Comparison of ENCODE assay signal across 8 cellular contexts in the genomic region with DNA sequence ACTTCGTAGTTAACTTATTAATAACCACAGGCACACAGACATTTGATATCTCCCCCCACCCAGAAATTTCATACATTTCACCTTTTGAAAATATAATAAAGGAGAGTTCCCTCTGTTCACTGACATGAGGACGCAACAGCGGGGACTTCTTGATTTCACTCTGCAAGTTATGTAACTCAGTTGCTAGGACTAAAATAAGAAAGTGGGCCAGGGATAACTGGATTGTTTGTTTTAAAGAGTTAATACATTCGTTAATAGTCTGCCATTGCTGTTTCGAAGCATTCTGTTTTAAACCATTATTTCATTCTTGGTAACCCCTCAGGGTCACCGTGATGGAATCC. TPM values are rescaled to one million over a fixed set of nuclear protein-coding genes. Genes with fewer than 3 reads are reported as not detected.
A peak's percentile ranks its signal among the peaks of the same experiment; 100 is the strongest.
DNase-seq lines count a peak whose midpoint lies in the region; ATAC-seq, FAIRE-seq and TF ChIP-seq lines count a peak whose summit lies in the region.

No MANE protein-coding gene starts in this region.

- no peak for TF ChIP-seq POLR2A in HepG2 (IDR thresholded peaks at IDR 0.05; ENCODE audit: insufficient read depth in 1 of 2, low read depth in 2 of 2, low read length in 2 of 2)
- TF ChIP-seq POLR2A in upper lobe of left lung (IDR thresholded peaks at IDR 0.05) = no peak

- H3K9ac ChIP-seq in adipocyte (ENCODE audit: low read length) (peak overlapping the region; percentile 97), HepG2 (ENCODE audit: insufficient read depth, low read depth, low read length) (peak overlapping the region; percentile 76)

- TF ChIP-seq CTCF in HepG2 (CRISPR knock-in tag; IDR thresholded peaks at IDR 0.05) (no peak), upper lobe of left lung (IDR thresholded peaks at IDR 0.05) (no peak), D721Med (IDR thresholded peaks at IDR 0.05; ENCODE audit: insufficient read depth, missing control alignments) (no peak)

- H3K36me3 Mint-ChIP-seq in activated naive CD4-positive, alpha-beta T cell treated with anti-CD3 and anti-CD28 coated beads for 36 hours (ENCODE audit: low read depth) = peaks cover 4% of the 10 kb centered on the region

- 32% methylated on average over 6 of the region's 6 CpGs for WGBS in HepG2 (ENCODE audit: low lambda C conversion rate)
- 19 to 31% methylated on average over 6 of the region's 6 CpGs for WGBS in upper lobe of left lung, 2 donors

- H3K36me3 ChIP-seq in adipocyte (ENCODE audit: control insufficient read depth, insufficient read depth, low read length, severe bottlenecking) (no peaks in the 10 kb centered on the region), HepG2 (replicated peaks in 1 of 2; ENCODE audit: control insufficient read depth in 1 of 2, insufficient read depth in 2 of 2, low read length in 2 of 2) (peaks cover 1 to 3% of the 10 kb centered on the region in 2 experiments; a peak in 1 of 5 replicates), upper lobe of left lung (no peaks in the 10 kb centered on the region)

- no peaks in the 10 kb centered on the region for H3K27me3 Mint-ChIP-seq in activated naive CD4-positive, alpha-beta T cell treated with anti-CD3 and anti-CD28 coated beads for 36 hours (ENCODE audit: low read depth)

- no peak for TF ChIP-seq EP300 in HepG2 (IDR thresholded peaks at IDR 0.05; ENCODE audit: low read depth in 2 of 2, low read length in 2 of 2)
- TF ChIP-seq EP300 in HepG2 (CRISPR knock-in tag; IDR thresholded peaks at IDR 0.05; ENCODE audit: borderline replicate concordance) = no peak
- TF ChIP-seq EP300 in upper lobe of left lung (IDR thresholded peaks at IDR 0.05) = no peak

- no peak overlapping the region for H2AFZ ChIP-seq in HepG2 (ENCODE audit: low read length)

- H3K9me3 ChIP-seq in adipocyte (ENCODE audit: control insufficient read depth, low read length) (no peaks in the 10 kb centered on the region), HepG2 (ENCODE audit: low read length) (no peaks in the 10 kb centered on the region), upper lobe of left lung (no peaks in the 10 kb centered on the region)

- in situ Hi-C loops in HepG2 (cut with HindIII; ENCODE audit: extremely low pct_ligation_motif_present, low pct_unique_long_range_greater_than_20kb) = no loop called here

- H3K27me3 ChIP-seq in adipocyte (replicated peaks; ENCODE audit: control insufficient read depth, insufficient read depth, low read length) (no peaks in the 10 kb centered on the region), HepG2 (ENCODE audit: control insufficient read depth in 1 of 2, insufficient read depth in 2 of 2, low read length in 2 of 2) (no peaks in the 10 kb centered on the region; a peak in 1 of 5 replicates), upper lobe of left lung (no peaks in the 10 kb centered on the region)

- CTCF ChIA-PET in activated naive CD4-positive, alpha-beta T cell treated with anti-CD3 and anti-CD28 coated beads for 36 hours (lab: Charles Lee) = interaction anchor here (9.0 kb wide), 1 partner anchor 17 kb away, joined by 72 read pairs; no protein-coding TSS in a partner anchor
- CTCF ChIA-PET in HepG2 (lab: Yijun Ruan, JAX; ENCODE audit: low intra/inter-chr PET ratio, low total read pairs) = no interaction called here

- peaks cover 30% of the 10 kb centered on the region for H3K4me1 Mint-ChIP-seq in activated naive CD4-positive, alpha-beta T cell treated with anti-CD3 and anti-CD28 coated beads for 36 hours (ENCODE audit: low read depth)

- H4K20me1 ChIP-seq in HepG2 (ENCODE audit: insufficient read depth, low read length) = peaks cover 5% of the 10 kb centered on the region; the same call in 1 of the 2 replicates

- H3K27ac Mint-ChIP-seq in activated naive CD4-positive, alpha-beta T cell treated with anti-CD3 and anti-CD28 coated beads for 36 hours = no peak overlapping the region

- peaks cover 20% of the 10 kb centered on the region for H3K79me2 ChIP-seq in HepG2 (ENCODE audit: insufficient read depth, low read length)

- ATAC-seq in HepG2 (no peak), upper lobe of left lung (ENCODE audit: low FRiP score in 2 of 2) (no peak)

- H3K4me3 Mint-ChIP-seq in activated naive CD4-positive, alpha-beta T cell treated with anti-CD3 and anti-CD28 coated beads for 36 hours = peak overlapping the region; percentile 91

- H3K4me3 ChIP-seq in adipocyte (ENCODE audit: low read length) = peak overlapping the region; percentile 100
- H3K4me3 ChIP-seq in HepG2 (replicated peaks in 1 of 3; ENCODE audit: insufficient read depth in 1 of 3, low read depth in 2 of 3, low read length in 3 of 3) = peak overlapping the region; percentile 86 to 100 (median 95)
- H3K4me3 ChIP-seq in upper lobe of left lung = peak overlapping the region in 3 of 4 donors; percentile 64 to 99 (median 96)

- H3K4me2 ChIP-seq in HepG2 (ENCODE audit: low read depth, low read length) = peak overlapping the region; percentile 76

- DNase-seq in activated naive CD4-positive, alpha-beta T cell treated with anti-CD3 and anti-CD28 coated beads for 36 hours = no peak
- no peak for DNase-seq in activated naive CD4-positive, alpha-beta T cell (lab: John Stamatoyannopoulos, UW)
- DNase-seq in adipocyte (ENCODE audit: low read depth) = no peak
- DNase-seq in HepG2 (ENCODE audit: low spot score) = no peak
- no peak for DNase-seq in upper lobe of left lung
- DNase-seq in HPDE6-E6E7 (ENCODE audit: extremely low spot score) = no peak
- no peak for DNase-seq in activated effector memory CD4-positive, alpha-beta T cell treated with anti-CD3 and anti-CD28 coated beads, Interleukin-2, amount 50 U/mL, for 16 hours
- DNase-seq in D721Med (ENCODE audit: insufficient read length, low spot score) = no peak

- TF ChIP-seq RAD21 in HepG2 (CRISPR knock-in tag; IDR thresholded peaks at IDR 0.05) = no peak

- no peaks in the 10 kb centered on the region for H3K9me3 Mint-ChIP-seq in activated naive CD4-positive, alpha-beta T cell treated with anti-CD3 and anti-CD28 coated beads for 36 hours

- FAIRE-seq in HepG2 (lab: Jason Lieb, UNC) (no peak), D721Med (lab: Jason Lieb, UNC) (no peak)

- intact Hi-C loops in activated naive CD4-positive, alpha-beta T cell treated with anti-CD3 and anti-CD28 coated beads for 36 hours (cut with micrococcal nuclease) = loop anchor here (10.0 kb wide), 1 partner anchor 201 kb away; the partner anchor contains the start of gene C17orf75
- intact Hi-C loops in HepG2 (cut with micrococcal nuclease; ENCODE audit: unreplicated experiment) = loop anchor here (10.0 kb wide), 1 partner anchor 61 kb away; no protein-coding TSS in a partner anchor

- H3K27ac ChIP-seq in HepG2 (ENCODE audit: extremely low read length, insufficient read depth, low read length) = peak overlapping the region; percentile 79
- H3K27ac ChIP-seq in upper lobe of left lung = peak overlapping the region; percentile 91 to 97 (median 94)

- H3K4me1 ChIP-seq in adipocyte (ENCODE audit: control insufficient read depth, insufficient read depth, low read length) (peaks cover 27% of the 10 kb centered on the region), HepG2 (ENCODE audit: insufficient read depth, low read length) (peaks cover 56% of the 10 kb centered on the region), upper lobe of left lung (peaks cover 26 to 71% (median 33%) of the 10 kb centered on the region in 4 donors)

- POLR2A ChIA-PET in HepG2 (lab: Yijun Ruan, JAX) = interaction anchor here (0.9 kb wide), 1 partner anchor 210 kb away, joined by 3 read pairs; no protein-coding TSS in a partner anchor

- BruUV-seq in HepG2 (replicated peaks; lab: Mats Ljungman, UMichigan) = no TSS peak

TF ChIP-seq in HepG2, 621 proteins besides CTCF, POLR2A, EP300 and RAD21 (continues in another document):
- TF ChIP-seq SAFB2 (CRISPR knock-in tag; IDR thresholded peaks at IDR 0.05; ENCODE audit: borderline replicate concordance, low read depth) = no peak

RNA-seq across cellular contexts. Expression of gene RHOT1, which starts 1.2 kb away (rescaled TPM):
- 10 to 100 TPM; 23.0 to 23.7 TPM for total RNA-seq in activated naive CD4-positive, alpha-beta T cell treated with anti-CD3 and anti-CD28 coated beads for 36 hours
- 25.6 and 29.5 TPM in 2 replicates for total RNA-seq in HepG2 (2016; rRNA removed; fragmentation: Illumina TruSeq; extraction: Trizol)
- 16.0 and 18.5 TPM in 2 replicates for total RNA-seq in HepG2 (2016; cell fraction: cytosol; rRNA removed; fragmentation: Illumina TruSeq; extraction: Trizol; ENCODE audit: low read depth)
- total RNA-seq in HepG2 (2016; cell fraction: insoluble cytoplasmic fraction; rRNA removed; fragmentation: Illumina TruSeq; extraction: Trizol) = 28.1 and 32.3 TPM in 2 replicates
- 28.9 and 30.2 TPM in 2 replicates for total RNA-seq in HepG2 (2016; cell fraction: membrane; rRNA removed; fragmentation: Illumina TruSeq; extraction: Trizol)
- 26.9 and 28.2 TPM in 2 replicates for total RNA-seq in HepG2 (2016; cell fraction: nucleus; rRNA removed; fragmentation: Illumina TruSeq; extraction: Trizol)
- 32.5 and 41.5 TPM in 2 replicates for polyA plus RNA-seq in HepG2 (2011; rRNA removed)
- 18.7 and 30.4 TPM in 2 replicates for polyA plus RNA-seq in HepG2 (2011; cell fraction: cytosol; rRNA removed)
- 9.7 and 15.2 TPM in 2 replicates for polyA plus RNA-seq in HepG2 (2011; cell fraction: nucleus; rRNA removed)
- polyA plus RNA-seq in HepG2 (2012) = 16.7 and 20.5 TPM in 2 replicates
- polyA plus RNA-seq in HepG2 (2016; cell fraction: cytosol; fragmentation: Illumina TruSeq; extraction: Trizol; ENCODE audit: low read depth) = 7.1 and 8.2 TPM in 2 replicates
- 29.2 and 30.8 TPM in 2 replicates for polyA plus RNA-seq in HepG2 (2016; cell fraction: insoluble cytoplasmic fraction; fragmentation: Illumina TruSeq; extraction: Trizol; ENCODE audit: low read depth)
- 20.4 and 22.8 TPM in 2 replicates for polyA plus RNA-seq in HepG2 (2016; cell fraction: membrane; fragmentation: Illumina TruSeq; extraction: Trizol; ENCODE audit: low read depth)
- 28.3 and 30.5 TPM in 2 replicates for polyA plus RNA-seq in HepG2 (2016; cell fraction: nucleus; fragmentation: Illumina TruSeq; extraction: Trizol; ENCODE audit: insufficient read depth, low read depth)
- 19.0 and 20.1 TPM in 2 replicates for polyA minus RNA-seq in HepG2 (2011; rRNA and poly(A)+ RNA removed; ENCODE audit: low replicate concordance)
- polyA minus RNA-seq in HepG2 (2011; cell fraction: cytosol; rRNA and poly(A)+ RNA removed) = 17.0 and 19.7 TPM in 2 replicates
- 48.0 and 48.5 TPM in 2 replicates for polyA minus RNA-seq in HepG2 (2011; cell fraction: nucleus; rRNA and poly(A)+ RNA removed)
- total RNA-seq in upper lobe of left lung = 100 to 1,000 TPM in 1 of 6 donors, 10 to 100 TPM in 5; 37.2 to 110 (median 52.2) TPM
